ENCODE assay signal across 10 cellular contexts in genomic region chr17:19727466-19728113, GRCh38. TPM values are rescaled to one million over a fixed set of nuclear protein-coding genes. Genes with fewer than 3 reads are reported as not detected.
A peak's percentile ranks its signal among the peaks of the same experiment; 100 is the strongest.
DNase-seq lines count a peak whose midpoint lies in the region; TF ChIP-seq lines count a peak whose summit lies in the region.
"Had no signal": no experiment of that assay in that cellular context is flagged by ENCODE, and none has a peak within 500 bp of the region (broad histone marks: within the 10 kb centered on the region; RNA-seq: fewer than 3 reads in every experiment).

No MANE protein-coding gene starts in this region.

- peak overlapping the region; percentile 30 to 48 for H3K9ac ChIP-seq in duodenal mucosa (ENCODE audit: low read depth in 1 of 2, low read length in 2 of 2)

- no peak for TF ChIP-seq CTCF in uterus (IDR thresholded peaks at IDR 0.05)

- H3K4me3 ChIP-seq in duodenal mucosa (ENCODE audit: low read depth in 1 of 2, low read length in 2 of 2), result no peak overlapping the region
- no peak overlapping the region for H3K4me3 ChIP-seq in uterus
- no peak overlapping the region for H3K4me3 ChIP-seq in H7 (ENCODE audit: insufficient read depth, low read depth, low read length)
- H3K4me3 ChIP-seq: BLaER1 treated with 17β-estradiol and CSF1 and Interleukin-3, amounts not matched to agents 10 nM and 100 nM had no signal

- TF ChIP-seq POLR2A in uterus (IDR thresholded peaks at IDR 0.05), result peak in 1 of 2 donors; percentile 15

- peaks cover 15 to 19% of the 10 kb centered on the region in 2 donors for H3K4me1 ChIP-seq in duodenal mucosa (ENCODE audit: control insufficient read depth in 1 of 2, insufficient read depth in 2 of 2, low read length in 2 of 2)
- peaks cover 5 to 15% of the 10 kb centered on the region in 2 donors for H3K4me1 ChIP-seq in uterus

- H3K27ac ChIP-seq in duodenal mucosa (ENCODE audit: low read depth, low read length) (peak overlapping the region; percentile 76), uterus (peak overlapping the region; percentile 95 to 100)
- H3K27ac ChIP-seq: BLaER1 treated with 17β-estradiol and CSF1 and Interleukin-3, amounts not matched to agents 10 nM and 100 nM had no signal

- peak; percentile 21 for DNase-seq in NCI-H345 (lab: John Stamatoyannopoulos, UW)
- no peak for DNase-seq in NCI-H345 treated with DMSO at 0.1 percent for 48 hours (lab: John Stamatoyannopoulos, UW; ENCODE audit: unreplicated experiment)
- DNase-seq in middle frontal gyrus (ENCODE audit: extremely low spot score, low spot score), result peak; percentile 70
- peak; percentile 73 to 88 for DNase-seq in uterus
- no peak for DNase-seq in 8988T
- DNase-seq in H7, result no peak
- DNase-seq in cerebellum (ENCODE audit: low spot score), result no peak

- H3K27me3 ChIP-seq in duodenal mucosa (ENCODE audit: control insufficient read depth in 1 of 2, insufficient read depth in 2 of 2, low read length in 2 of 2) (no peaks in the 10 kb centered on the region), uterus (no peaks in the 10 kb centered on the region), H7 (ENCODE audit: control insufficient read depth, insufficient read depth, low read length) (no peaks in the 10 kb centered on the region)
- H3K27me3 ChIP-seq: BLaER1 treated with 17β-estradiol and CSF1 and Interleukin-3, amounts not matched to agents 10 nM and 100 nM had no signal

- H3K36me3 ChIP-seq in duodenal mucosa (ENCODE audit: control insufficient read depth in 1 of 2, insufficient read depth in 2 of 2, low read length in 2 of 2) (no peaks in the 10 kb centered on the region), uterus (no peaks in the 10 kb centered on the region), H7 (replicated peaks; ENCODE audit: control insufficient read depth, insufficient read depth, low read length) (no peaks in the 10 kb centered on the region)
- H3K36me3 ChIP-seq: BLaER1 treated with 17β-estradiol and CSF1 and Interleukin-3, amounts not matched to agents 10 nM and 100 nM had no signal

- no peaks in the 10 kb centered on the region for H3K9me3 ChIP-seq in duodenal mucosa (ENCODE audit: control insufficient read depth in 1 of 2, low read length in 2 of 2)
- H3K9me3 ChIP-seq in uterus, result no peaks in the 10 kb centered on the region
- H3K9me3 ChIP-seq: BLaER1 treated with 17β-estradiol and CSF1 and Interleukin-3, amounts not matched to agents 10 nM and 100 nM had no signal

- intact Hi-C loops in uterus (cut with DNase I; ENCODE audit: low total_unique reads), result no loop called here

RNA-seq across cellular contexts. Expression of gene SLC47A2, which starts 11.2 kb away (rescaled TPM):
- under 1 TPM in 1 of 4 donors, not detected in 3; 0.35 TPM for total RNA-seq in uterus
- total RNA-seq in H7 (2014; rRNA removed; shearing (Covaris generic)), result not detected in 2 replicates
- total RNA-seq in cerebellum, result 0.27 TPM
- total RNA-seq: mononuclear cell had no signal

RNA-seq across cellular contexts. Expression of gene ALDH3A1, which starts 20.5 kb away (rescaled TPM):
- total RNA-seq in uterus (1 to 10 TPM in 2 of 4 donors, under 1 TPM in 1, not detected in 1; 0.51 to 7.1 (median 1.7) TPM), cerebellum (not detected)
- total RNA-seq in H7 (2014; rRNA removed; shearing (Covaris generic)), result 0.24 and 0.26 TPM in 2 replicates
- total RNA-seq: mononuclear cell had no signal

Comparison
In these comparisons a context has a peak if more than half of its experiments do, and no peak if none do; other contexts are left out.
1. DNase-seq: peak in NCI-H345 (single experiment), middle frontal gyrus (single experiment) and uterus (2 of 2); none in NCI-H345 treated with DMSO at 0.1 percent for 48 hours (single experiment), 8988T (single experiment), H7 (single experiment) and cerebellum (single experiment).